9 cellular contexts compared by ENCODE assay signal in the genomic region with DNA sequence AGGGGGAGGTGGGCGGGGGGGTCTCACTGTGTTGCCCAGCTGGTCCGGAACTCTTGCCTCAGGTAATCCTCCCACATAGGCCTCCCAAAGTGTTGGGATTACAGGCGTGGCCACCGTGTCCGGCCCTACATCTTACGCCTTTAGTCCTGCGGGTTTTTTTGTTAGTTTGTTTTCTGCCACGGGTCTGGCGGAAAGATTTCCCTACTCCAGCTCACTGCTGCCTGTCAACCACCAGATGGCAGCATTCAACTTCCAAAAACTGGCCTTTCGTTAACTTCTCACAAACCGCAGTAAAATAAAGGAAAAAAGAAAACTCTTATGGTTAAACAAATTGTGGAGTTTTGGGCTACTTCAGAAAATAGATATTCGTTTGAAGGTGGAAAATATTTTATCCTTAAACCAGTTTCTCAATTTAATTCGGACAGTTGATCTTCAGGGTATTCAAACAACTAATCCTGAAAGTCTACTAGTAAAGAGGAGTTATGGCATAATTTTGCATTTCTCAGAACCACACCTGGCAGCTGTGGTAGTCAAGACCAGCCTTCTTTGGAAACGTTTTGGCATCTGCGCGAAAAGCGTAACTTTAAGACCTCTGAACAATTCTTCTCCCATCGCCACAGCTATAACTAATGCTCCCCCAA. TPM values are rescaled to one million over a fixed set of nuclear protein-coding genes. Genes with fewer than 3 reads are reported as not detected.
DNase-seq lines count a peak whose midpoint lies in the region; ATAC-seq and TF ChIP-seq lines count a peak whose summit lies in the region.
"Had no signal": no experiment of that assay in that cellular context is flagged by ENCODE, and none has a peak within 500 bp of the region (broad histone marks: within the 10 kb centered on the region; RNA-seq: fewer than 3 reads in every experiment).

No MANE protein-coding gene starts in this region.

- peak overlapping the region in 1 of 4 donors; percentile 47 for H3K27ac ChIP-seq in tibial nerve

- H3K27ac Mint-ChIP-seq in activated CD4-positive, alpha-beta T cell treated with anti-CD3 and anti-CD28 coated beads, Interleukin-2, amount 10 ng/mL, durations not matched to agents 24 days and 14 days = no peak overlapping the region
- H3K27ac Mint-ChIP-seq: dendritic cell treated with granulocyte-macrophage colony-stimulating factor and Interleukin-4, amounts not matched to agents 40 ng/mL and 50 ng/mL, for 4 days had no signal

- ATAC-seq in HG02885 (IDR thresholded peaks at IDR 0.05; ENCODE audit: poor library complexity, unreplicated experiment) = peak; percentile 84

- H3K4me1 ChIP-seq in tibial nerve = no peaks in the 10 kb centered on the region

- peak; percentile 53 to 86 (median 85) for TF ChIP-seq CTCF in tibial nerve (IDR thresholded peaks at IDR 0.05)

- peaks cover 0 to 24% of the 10 kb centered on the region in 2 donors for H3K27me3 ChIP-seq in tibial nerve

- DNase-seq in activated CD4-positive, alpha-beta T cell treated with anti-CD3 and anti-CD28 coated beads, Interleukin-2, amount 10 ng/mL, durations not matched to agents 24 days and 14 days = peak; percentile 63
- no peak for DNase-seq in activated CD4-positive, alpha-beta T cell treated with anti-CD3 and anti-CD28 coated beads for 1 hour
- DNase-seq in NCI-H748 (lab: John Stamatoyannopoulos, UW; ENCODE audit: unreplicated experiment) (peak; percentile 67), left kidney (ENCODE audit: low read depth, low spot score) (peak; percentile 75), tibial nerve (ENCODE audit: low spot score in 2 of 2) (no peak), activated gamma-delta T cell (lab: John Stamatoyannopoulos, UW) (no peak)
- peak; percentile 23 for DNase-seq in central memory CD4-positive, alpha-beta T cell

- no peaks in the 10 kb centered on the region for H3K4me1 Mint-ChIP-seq in activated CD4-positive, alpha-beta T cell treated with anti-CD3 and anti-CD28 coated beads, Interleukin-2, amount 10 ng/mL, durations not matched to agents 24 days and 14 days

- no peaks in the 10 kb centered on the region for H3K9me3 Mint-ChIP-seq in activated CD4-positive, alpha-beta T cell treated with anti-CD3 and anti-CD28 coated beads, Interleukin-2, amount 10 ng/mL, durations not matched to agents 24 days and 14 days
- H3K9me3 Mint-ChIP-seq: dendritic cell treated with granulocyte-macrophage colony-stimulating factor and Interleukin-4, amounts not matched to agents 40 ng/mL and 50 ng/mL, for 4 days had no signal

- H3K36me3 Mint-ChIP-seq in activated CD4-positive, alpha-beta T cell treated with anti-CD3 and anti-CD28 coated beads, Interleukin-2, amount 10 ng/mL, durations not matched to agents 24 days and 14 days (ENCODE audit: low read depth) = no peaks in the 10 kb centered on the region

- WGBS in tibial nerve, 2 donors = 13 to 16% methylated on average over 18 of the region's 18 CpGs

- intact Hi-C loops in activated CD4-positive, alpha-beta T cell treated with anti-CD3 and anti-CD28 coated beads, Interleukin-2, amount 10 ng/mL, durations not matched to agents 24 days and 14 days (cut with micrococcal nuclease) = loop anchor here (1.0 to 2.0 kb wide), 2 partner anchors 313 to 360 kb away; no protein-coding TSS in a partner anchor

- peak overlapping the region in 1 of 4 donors; percentile 33 for H3K4me3 ChIP-seq in tibial nerve

- no peaks in the 10 kb centered on the region for H3K27me3 Mint-ChIP-seq in activated CD4-positive, alpha-beta T cell treated with anti-CD3 and anti-CD28 coated beads, Interleukin-2, amount 10 ng/mL, durations not matched to agents 24 days and 14 days
- H3K27me3 Mint-ChIP-seq: dendritic cell treated with granulocyte-macrophage colony-stimulating factor and Interleukin-4, amounts not matched to agents 40 ng/mL and 50 ng/mL, for 4 days had no signal

- no peaks in the 10 kb centered on the region for H3K36me3 ChIP-seq in tibial nerve

- no peaks in the 10 kb centered on the region for H3K9me3 ChIP-seq in tibial nerve

- TF ChIP-seq EP300 in tibial nerve (IDR thresholded peaks at IDR 0.05) = peak in 1 of 2 donors; percentile 9

- H3K4me3 Mint-ChIP-seq in activated CD4-positive, alpha-beta T cell treated with anti-CD3 and anti-CD28 coated beads, Interleukin-2, amount 10 ng/mL, durations not matched to agents 24 days and 14 days = no peak overlapping the region
- H3K4me3 Mint-ChIP-seq: dendritic cell treated with granulocyte-macrophage colony-stimulating factor and Interleukin-4, amounts not matched to agents 40 ng/mL and 50 ng/mL, for 4 days had no signal

- no peak for TF ChIP-seq POLR2A in tibial nerve (IDR thresholded peaks at IDR 0.05)

RNA-seq across cellular contexts. Expression of gene LUZP4, which starts 41.1 kb away (rescaled TPM):
- total RNA-seq in activated CD4-positive, alpha-beta T cell treated with anti-CD3 and anti-CD28 coated beads, Interleukin-2, amount 10 ng/mL, durations not matched to agents 24 days and 14 days = not detected in 2 replicates
- not detected for total RNA-seq in tibial nerve

Comparison
In these comparisons a context has a peak if more than half of its experiments do, and no peak if none do; other contexts are left out.
1. DNase-seq: peak in activated CD4-positive, alpha-beta T cell treated with anti-CD3 and anti-CD28 coated beads, Interleukin-2, amount 10 ng/mL, durations not matched to agents 24 days and 14 days (single experiment), NCI-H748 (single experiment), central memory CD4-positive, alpha-beta T cell (single experiment) and left kidney (single experiment); none in activated CD4-positive, alpha-beta T cell treated with anti-CD3 and anti-CD28 coated beads for 1 hour (single experiment), tibial nerve (0 of 2) and activated gamma-delta T cell (single experiment).